In genomic region chr2:158457092-158457825, GRCh38 we compare ENCODE assay signal across 8 cellular contexts. TPM values are rescaled to one million over a fixed set of nuclear protein-coding genes. Genes with fewer than 3 reads are reported as not detected.
DNase-seq lines count a peak whose midpoint lies in the region; ATAC-seq and TF ChIP-seq lines count a peak whose summit lies in the region.

No MANE protein-coding gene starts in this region.

- H3K4me3 ChIP-seq in left lung = peak overlapping the region; percentile 87 to 97

- H3K4me1 ChIP-seq in left lung = peaks cover 0 to 44% of the 10 kb centered on the region in 2 donors

- H3K27me3 ChIP-seq in left lung = no peaks in the 10 kb centered on the region

- intact Hi-C loops in left lung (cut with DNase I) = loop anchor here in 1 of 2 donors (10.0 kb wide), 1 partner anchor 272 kb away; no protein-coding TSS in a partner anchor

- TF ChIP-seq CTCF in left lung (IDR thresholded peaks at IDR 0.05) = peak in 1 of 2 donors; percentile 5

- H3K27ac ChIP-seq in cingulate gyrus (ENCODE audit: low read depth, low read length) (peak overlapping the region; percentile 96), left lung (peak overlapping the region; percentile 86 to 94)

- peak; percentile 30 for ATAC-seq in HG02840 (IDR thresholded peaks at IDR 0.05; ENCODE audit: low FRiP score, unreplicated experiment)
- ATAC-seq in left lung = peak; percentile 51

- H3K36me3 ChIP-seq in left lung = no peaks in the 10 kb centered on the region

- no peaks in the 10 kb centered on the region for H3K9me3 ChIP-seq in left lung

- peak; percentile 41 for DNase-seq in NCI-H1436 (lab: John Stamatoyannopoulos, UW)
- no peak for DNase-seq in NCI-H1436 treated with DMSO at 0.1 percent for 48 hours (lab: John Stamatoyannopoulos, UW)
- DNase-seq in NCI-H2107 (lab: John Stamatoyannopoulos, UW) = peak; percentile 12
- DNase-seq in activated CD4-positive, alpha-beta T cell treated with anti-CD3 and anti-CD28 coated beads for 1 hour = peak; percentile 27
- peak; percentile 58 to 91 for DNase-seq in left lung
- DNase-seq in stimulated activated CD4-positive, alpha-beta T cell treated with anti-CD3 and anti-CD28 coated beads, Interleukin-2, amount 100 ng/mL, for 24 hours = peak; percentile 56 to 61

RNA-seq across cellular contexts. Expression of gene PKP4, which starts 0.5 kb away (rescaled TPM):
- total RNA-seq in left lung = 10 to 100 TPM; 48.3 to 57.8 TPM

RNA-seq across cellular contexts. Expression of gene CCDC148, which starts 0.7 kb away (rescaled TPM):
- 1 to 10 TPM in 1 of 2 donors, under 1 TPM in 1; 0.64 to 1.3 TPM for total RNA-seq in left lung
